Comparison of ENCODE assay signal across 34 cellular contexts in genomic region chr20:54075322-54075721, GRCh38. TPM values are rescaled to one million over a fixed set of nuclear protein-coding genes. Genes with fewer than 3 reads are reported as not detected.
"Had no signal": no experiment of that assay in that cellular context is flagged by ENCODE, and none has a peak within 500 bp of the region (broad histone marks: within the 10 kb centered on the region; RNA-seq: fewer than 3 reads in every experiment).

No MANE protein-coding gene starts in this region.

- ATAC-seq: activated CD8-positive, alpha-beta T cell treated with anti-CD3 and anti-CD28 coated beads for 36 hours; activated T-cell treated with anti-CD3 and anti-CD28 coated beads, Interleukin-2, amount 50 U/mL, for 72 hours; activated T-helper 17 cell treated with anti-CD3 and anti-CD28 coated beads, Interleukin-2, amount 50 U/mL, for 72 hours had no signal

- H3K27me3 ChIP-seq: brain microvascular endothelial cell, SJCRH30 had no signal

- H3K9ac ChIP-seq: KMS-11 had no signal

- H3K36me3 ChIP-seq: brain microvascular endothelial cell, SJCRH30, WERI-Rb-1 had no signal

- H3K4me2 ChIP-seq: KMS-11 had no signal

- H3K27me3 Mint-ChIP-seq: activated CD8-positive, alpha-beta T cell treated with anti-CD3 and anti-CD28 coated beads for 36 hours; activated naive CD8-positive, alpha-beta T cell treated with anti-CD3 and anti-CD28 coated beads for 36 hours; activated T-helper 17 cell treated with anti-CD3 and anti-CD28 coated beads, Interleukin-2, amount 50 U/mL, for 72 hours had no signal

- H3K27ac ChIP-seq: brain microvascular endothelial cell, KMS-11, SJCRH30, SK-N-MC, WERI-Rb-1 had no signal

- H3K9me3 ChIP-seq: SJCRH30 had no signal

- H3K4me3 ChIP-seq: SJCRH30, SK-N-MC had no signal

- DNase-seq: activated CD4-positive, alpha-beta T cell treated with anti-CD3 and anti-CD28 coated beads, Interleukin-2, amount 10 ng/mL, durations not matched to agents 24 days and 14 days; activated CD4-positive, alpha-beta T cell treated with anti-CD3 and anti-CD28 coated beads, Interleukin-2, amount 50 U/mL, for 4 hours; activated CD4-positive, CD25-positive, alpha-beta regulatory T cell; activated CD8-positive, alpha-beta T cell treated with anti-CD3 and anti-CD28 coated beads for 36 hours; activated effector memory CD4-positive, alpha-beta T cell treated with anti-CD3 and anti-CD28 coated beads, Interleukin-2, amount 50 U/mL, for 16 hours; activated naive CD4-positive, alpha-beta T cell; activated naive CD4-positive, alpha-beta T cell treated with anti-CD3 and anti-CD28 coated beads, Interleukin-2, amount 50 U/mL, for 16 hours; activated naive CD8-positive, alpha-beta T cell treated with anti-CD3 and anti-CD28 coated beads for 36 hours; activated T-cell treated with anti-CD3 and anti-CD28 coated beads, Interleukin-2, amount 50 U/mL, for 1 hour; activated T-cell treated with anti-CD3 and anti-CD28 coated beads, Interleukin-2, amount 50 U/mL, for 72 hours; amniotic stem cell; aorta; brain microvascular endothelial cell; central memory CD4-positive, alpha-beta T cell; NCI-H1105; NCI-H1417 treated with DMSO at 0.1 percent for 48 hours; NCI-H187 treated with DMSO at 0.1 percent for 48 hours; NCI-H2081; NCI-H2171 treated with DMSO at 0.1 percent for 48 hours; NCI-H2227 treated with DMSO at 0.1 percent for 48 hours; NCI-H446 treated with DMSO at 0.1 percent for 48 hours; NCI-H69; NCI-H82; NK-92 treated with Interleukin-12 subunit alpha and Interleukin-12 subunit beta, amount 100 ng/mL, for 24 hours; SHP77; SJCRH30; T1000; WERI-Rb-1 had no signal

- H3K27ac Mint-ChIP-seq: activated CD4-positive, alpha-beta T cell treated with anti-CD3 and anti-CD28 coated beads, Interleukin-2, amount 10 ng/mL, durations not matched to agents 24 days and 14 days; activated CD8-positive, alpha-beta T cell treated with anti-CD3 and anti-CD28 coated beads for 36 hours; activated naive CD8-positive, alpha-beta T cell treated with anti-CD3 and anti-CD28 coated beads for 36 hours; activated T-cell treated with anti-CD3 and anti-CD28 coated beads, Interleukin-2, amount 50 U/mL, for 72 hours; activated T-helper 17 cell treated with anti-CD3 and anti-CD28 coated beads, Interleukin-2, amount 50 U/mL, for 72 hours had no signal

- H3K4me1 ChIP-seq: SJCRH30 had no signal

- H3K4me3 Mint-ChIP-seq: activated CD4-positive, alpha-beta T cell treated with anti-CD3 and anti-CD28 coated beads, Interleukin-2, amount 10 ng/mL, durations not matched to agents 24 days and 14 days; activated CD8-positive, alpha-beta T cell treated with anti-CD3 and anti-CD28 coated beads for 36 hours; activated naive CD8-positive, alpha-beta T cell treated with anti-CD3 and anti-CD28 coated beads for 36 hours; activated T-cell treated with anti-CD3 and anti-CD28 coated beads, Interleukin-2, amount 50 U/mL, for 72 hours; activated T-helper 17 cell treated with anti-CD3 and anti-CD28 coated beads, Interleukin-2, amount 50 U/mL, for 72 hours had no signal

RNA-seq across cellular contexts. Expression of gene BCAS1, which starts 4.9 kb away (rescaled TPM):
- total RNA-seq: activated CD4-positive, alpha-beta T cell treated with anti-CD3 and anti-CD28 coated beads, Interleukin-2, amount 10 ng/mL, durations not matched to agents 24 days and 14 days; activated T-cell treated with anti-CD3 and anti-CD28 coated beads, Interleukin-2, amount 50 U/mL, for 72 hours; LHCN-M2; RPMI7951; T-helper 2 cell treated with Interferon-gamma antibody and Interleukin-4, amounts not matched to agents 100 ng/mL and 5 ng/mL, for 36 hours had no signal
